In genomic region chr7:129292861-129293260, GRCh38 we compare ENCODE assay signal across 28 cellular contexts.
"Had no signal": no experiment of that assay in that cellular context is flagged by ENCODE, and none has a peak within 500 bp of the region (broad histone marks: within the 10 kb centered on the region; RNA-seq: fewer than 3 reads in every experiment).

No MANE protein-coding gene starts in this region.

- H3K27ac Mint-ChIP-seq: stimulated activated effector memory CD8-positive, alpha-beta T cell treated with anti-CD3 and anti-CD28 coated beads, Interleukin-12 subunit alpha, Interleukin-12 subunit beta, amount 100 ng/mL, for 72 hours; stimulated activated memory B cell treated with anti-CD40 and anti-IgM and Interleukin-4, amounts not matched to agents 10 μg/mL and 1 μg/mL and 100 μg/mL, for 72 hours; stimulated activated naive B cell treated with anti-CD40 and anti-IgM and Interleukin-4, amounts not matched to agents 10 μg/mL and 1 μg/mL and 100 μg/mL, for 72 hours; stimulated activated naive CD8-positive, alpha-beta T cell treated with anti-CD3 and anti-CD28 coated beads, Interleukin-15, amount 100 ng/mL, for 72 hours; stimulated activated naive CD8-positive, alpha-beta T cell treated with anti-CD3 and anti-CD28 coated beads, Interleukin-15, Interleukin-2, amounts not matched to agents 100 ng/mL and 50 ng/mL, for 24 hours; type B pancreatic cell had no signal

- H3K36me3 ChIP-seq: suprapubic skin, thoracic aorta, thyroid gland, tibial artery, transverse colon, upper lobe of left lung, upper lobe of right lung, uterus, vagina had no signal

- H3K36me3 Mint-ChIP-seq: stimulated activated effector memory CD8-positive, alpha-beta T cell treated with anti-CD3 and anti-CD28 coated beads, Interleukin-12 subunit alpha, Interleukin-12 subunit beta, amount 100 ng/mL, for 72 hours had no signal

- FAIRE-seq: urothelium cell line had no signal

- H3K27me3 ChIP-seq: stomach, suprapubic skin, testis, thyroid gland, tibial artery, tibial nerve, transverse colon, upper lobe of left lung, upper lobe of right lung, uterus, vagina had no signal

- H3K4me1 Mint-ChIP-seq: stimulated activated effector memory CD8-positive, alpha-beta T cell treated with anti-CD3 and anti-CD28 coated beads, Interleukin-12 subunit alpha, Interleukin-12 subunit beta, amount 100 ng/mL, for 72 hours; stimulated activated memory B cell treated with anti-CD40 and anti-IgM and Interleukin-4, amounts not matched to agents 10 μg/mL and 1 μg/mL and 100 μg/mL, for 72 hours; stimulated activated naive CD8-positive, alpha-beta T cell treated with anti-CD3 and anti-CD28 coated beads, Interleukin-15, amount 100 ng/mL, for 72 hours had no signal

- H3K4me3 Mint-ChIP-seq: stimulated activated effector memory CD8-positive, alpha-beta T cell treated with anti-CD3 and anti-CD28 coated beads, Interleukin-12 subunit alpha, Interleukin-12 subunit beta, amount 100 ng/mL, for 72 hours; stimulated activated memory B cell treated with anti-CD40 and anti-IgM and Interleukin-4, amounts not matched to agents 10 μg/mL and 1 μg/mL and 100 μg/mL, for 72 hours; stimulated activated naive B cell treated with anti-CD40 and anti-IgM and Interleukin-4, amounts not matched to agents 10 μg/mL and 1 μg/mL and 100 μg/mL, for 72 hours; stimulated activated naive CD8-positive, alpha-beta T cell treated with anti-CD3 and anti-CD28 coated beads, Interleukin-15, amount 100 ng/mL, for 72 hours; stimulated activated naive CD8-positive, alpha-beta T cell treated with anti-CD3 and anti-CD28 coated beads, Interleukin-15, Interleukin-2, amounts not matched to agents 100 ng/mL and 50 ng/mL, for 24 hours; type B pancreatic cell had no signal

- H3K4me1 ChIP-seq: transverse colon, uterus had no signal

- H3K27me3 Mint-ChIP-seq: stimulated activated memory B cell treated with anti-CD40 and anti-IgM and Interleukin-4, amounts not matched to agents 10 μg/mL and 1 μg/mL and 100 μg/mL, for 72 hours; stimulated activated naive B cell treated with anti-CD40 and anti-IgM and Interleukin-4, amounts not matched to agents 10 μg/mL and 1 μg/mL and 100 μg/mL, for 72 hours; stimulated activated naive CD8-positive, alpha-beta T cell treated with anti-CD3 and anti-CD28 coated beads, Interleukin-15, amount 100 ng/mL, for 72 hours; stimulated activated naive CD8-positive, alpha-beta T cell treated with anti-CD3 and anti-CD28 coated beads, Interleukin-15, Interleukin-2, amounts not matched to agents 100 ng/mL and 50 ng/mL, for 24 hours had no signal

- H3K9me3 ChIP-seq: stomach, suprapubic skin, testis, thoracic aorta, thyroid gland, tibial artery, tibial nerve, transverse colon, upper lobe of left lung, upper lobe of right lung, uterus, vagina had no signal

- ATAC-seq: stimulated activated effector memory CD8-positive, alpha-beta T cell treated with anti-CD3 and anti-CD28 coated beads, Interleukin-12 subunit alpha, Interleukin-12 subunit beta, amount 100 ng/mL, for 72 hours; stimulated activated memory B cell treated with anti-CD40 and anti-IgM and Interleukin-4, amounts not matched to agents 10 μg/mL and 1 μg/mL and 100 μg/mL, for 72 hours; stimulated activated naive B cell treated with anti-CD40 and anti-IgM and Interleukin-4, amounts not matched to agents 10 μg/mL and 1 μg/mL and 100 μg/mL, for 72 hours; stimulated activated naive CD8-positive, alpha-beta T cell treated with anti-CD3 and anti-CD28 coated beads, Interleukin-15, amount 100 ng/mL, for 72 hours; stimulated activated naive CD8-positive, alpha-beta T cell treated with anti-CD3 and anti-CD28 coated beads, Interleukin-15, Interleukin-2, amounts not matched to agents 100 U/mL and 50 U/mL, for 24 hours; upper lobe of right lung had no signal

- DNase-seq: stimulated activated CD4-positive, alpha-beta T cell treated with anti-CD3 and anti-CD28 coated beads, Interleukin-2, amount 100 ng/mL, for 48 hours; stimulated activated CD4-positive, alpha-beta T cell treated with anti-CD3 and anti-CD28 coated beads, Interleukin-4, amount 100 ng/mL, for 1 hour; stimulated activated CD4-positive, alpha-beta T cell treated with anti-CD3 and anti-CD28 coated beads, Interleukin-4, amount 100 ng/mL, for 24 hours; stimulated activated CD4-positive, alpha-beta T cell treated with anti-CD3 and anti-CD28 coated beads, Interleukin-4, amount 100 ng/mL, for 4 hours; stimulated activated naive B cell treated with anti-CD40 and anti-IgM and Interleukin-4, amounts not matched to agents 10 μg/mL and 1 μg/mL and 100 μg/mL, for 72 hours; stimulated activated naive CD4-positive, alpha-beta T cell; stimulated activated naive CD4-positive, alpha-beta T cell treated with Interleukin-2 at 50 U/mL for 16 hours; stimulated activated naive CD8-positive, alpha-beta T cell treated with anti-CD3 and anti-CD28 coated beads, Interleukin-15, amount 100 ng/mL, for 72 hours; stimulated activated naive CD8-positive, alpha-beta T cell treated with anti-CD3 and anti-CD28 coated beads, Interleukin-15, Interleukin-2, amounts not matched to agents 100 U/mL and 50 U/mL, for 24 hours; stomach; substantia nigra; testis; thyroid gland; tibial artery; transverse colon; trophoblast cell; upper lobe of left lung; upper lobe of right lung; uterus had no signal

- H3K4me3 ChIP-seq: stomach, suprapubic skin, testis, thoracic aorta, thyroid gland, tibial artery, tibial nerve, transverse colon, upper lobe of left lung, upper lobe of right lung, uterus, vagina had no signal

- H3K9me3 Mint-ChIP-seq: stimulated activated effector memory CD8-positive, alpha-beta T cell treated with anti-CD3 and anti-CD28 coated beads, Interleukin-12 subunit alpha, Interleukin-12 subunit beta, amount 100 ng/mL, for 72 hours; stimulated activated memory B cell treated with anti-CD40 and anti-IgM and Interleukin-4, amounts not matched to agents 10 μg/mL and 1 μg/mL and 100 μg/mL, for 72 hours; stimulated activated naive B cell treated with anti-CD40 and anti-IgM and Interleukin-4, amounts not matched to agents 10 μg/mL and 1 μg/mL and 100 μg/mL, for 72 hours; stimulated activated naive CD8-positive, alpha-beta T cell treated with anti-CD3 and anti-CD28 coated beads, Interleukin-15, amount 100 ng/mL, for 72 hours; stimulated activated naive CD8-positive, alpha-beta T cell treated with anti-CD3 and anti-CD28 coated beads, Interleukin-15, Interleukin-2, amounts not matched to agents 100 ng/mL and 50 ng/mL, for 24 hours; type B pancreatic cell had no signal

- H3K27ac ChIP-seq: stomach, suprapubic skin, testis, thoracic aorta, thyroid gland, tibial artery, tibial nerve, transverse colon, upper lobe of left lung, upper lobe of right lung, uterus, vagina had no signal
